In the genomic region with DNA sequence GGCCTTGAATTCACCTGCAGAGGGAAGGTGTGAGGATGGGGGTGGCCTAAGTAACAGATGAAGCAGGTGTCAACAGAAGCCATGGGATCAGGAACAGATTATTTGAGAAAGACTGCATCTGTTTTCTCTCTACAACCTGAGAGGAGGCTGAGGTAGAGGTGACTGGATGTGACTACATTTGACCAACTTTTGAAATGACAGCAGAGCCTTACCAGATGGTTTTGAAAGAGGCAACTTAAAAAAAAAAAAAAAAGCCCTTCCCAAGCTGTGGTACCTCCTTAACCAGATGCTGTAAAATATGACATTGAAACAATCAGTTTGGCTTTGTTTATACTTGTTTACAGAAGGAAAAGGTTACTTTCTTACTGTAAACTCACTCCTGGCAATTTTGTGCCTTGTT, we compare ENCODE assay signal across 12 cellular contexts.
A peak's percentile ranks its signal among the peaks of the same experiment; 100 is the strongest.
DNase-seq lines count a peak whose midpoint lies in the region; ATAC-seq and TF ChIP-seq lines count a peak whose summit lies in the region.
"Had no signal": no experiment of that assay in that cellular context is flagged by ENCODE, and none has a peak within 500 bp of the region (broad histone marks: within the 10 kb centered on the region; RNA-seq: fewer than 3 reads in every experiment).

No MANE protein-coding gene starts in this region.

- DNase-seq in sigmoid colon, result no peak
- DNase-seq in activated gamma-delta T cell treated with Interleukin-2 at 50 U/mL for 16 hours, result no peak
- DNase-seq in NCI-H1092 treated with DMSO at 0.1 percent for 48 hours (lab: John Stamatoyannopoulos, UW), result no peak
- no peak for DNase-seq in CD1c-positive myeloid dendritic cell (ENCODE audit: extremely low spot score)
- DNase-seq: activated CD4-positive, alpha-beta T cell treated with anti-CD3 and anti-CD28 coated beads, Interleukin-2, amount 50 U/mL, for 48 hours; small intestine; substantia nigra had no signal

- TF ChIP-seq CTCF in sigmoid colon (IDR thresholded peaks at IDR 0.05), result no peak

- H3K4me3 ChIP-seq in sigmoid colon, result no peak overlapping the region

- peak overlapping the region; percentile 62 to 75 (median 68) for H3K27ac ChIP-seq in sigmoid colon
- H3K27ac ChIP-seq: RWPE1 had no signal

- TF ChIP-seq EP300 in sigmoid colon (IDR thresholded peaks at IDR 0.05), result no peak

- no peaks in the 10 kb centered on the region for H3K27me3 ChIP-seq in sigmoid colon

- no peaks in the 10 kb centered on the region for H3K36me3 ChIP-seq in sigmoid colon

- TF ChIP-seq POLR2A in sigmoid colon (IDR thresholded peaks at IDR 0.05), result no peak

- H3K4me1 ChIP-seq in sigmoid colon, result peaks cover 0 to 69% (median 53%) of the 10 kb centered on the region in 4 donors

- ATAC-seq in GM18907 (IDR thresholded peaks at IDR 0.05; ENCODE audit: unreplicated experiment) (peak; percentile 52), GM21717 (IDR thresholded peaks at IDR 0.05; ENCODE audit: unreplicated experiment) (peak; percentile 58), HG03442 (IDR thresholded peaks at IDR 0.05; ENCODE audit: unreplicated experiment) (peak; percentile 39)
- ATAC-seq: HCT116 had no signal

- H3K9me3 ChIP-seq in sigmoid colon, result no peaks in the 10 kb centered on the region

- intact Hi-C loops in sigmoid colon (cut with DNase I), result loop anchor here (1.0 kb wide), 1 partner anchor 13 kb away; no protein-coding TSS in a partner anchor
